17 cellular contexts compared by ENCODE assay signal in genomic region chr2:1636791-1637415, GRCh38.
"Had no signal": no experiment of that assay in that cellular context is flagged by ENCODE, and none has a peak within 500 bp of the region (broad histone marks: within the 10 kb centered on the region; RNA-seq: fewer than 3 reads in every experiment).

No MANE protein-coding gene starts in this region.

- H3K27ac ChIP-seq: spleen, testis, vagina had no signal

- H3K9me3 ChIP-seq: spleen, testis, vagina had no signal

- DNase-seq: activated CD4-positive, alpha-beta T cell treated with anti-CD3 and anti-CD28 coated beads, Interleukin-2, amount 10 ng/mL, durations not matched to agents 24 days and 14 days; activated CD8-positive, alpha-beta memory T cell treated with anti-CD3 and anti-CD28 coated beads, Interleukin-2, amount 10 ng/mL, durations not matched to agents 7 days and 5 days; activated CD8-positive, alpha-beta T cell treated with anti-CD3 and anti-CD28 coated beads for 36 hours; activated effector memory CD4-positive, alpha-beta T cell treated with anti-CD3 and anti-CD28 coated beads, Interleukin-2, amount 50 U/mL, for 16 hours; activated naive CD4-positive, alpha-beta T cell treated with anti-CD3 and anti-CD28 coated beads, Interleukin-2, amount 10 ng/mL, durations not matched to agents 7 days and 5 days; activated T-cell treated with anti-CD3 and anti-CD28 coated beads for 4 hours; amygdala; effector CD4-positive, alpha-beta T cell; erythroblast; hypothalamus; nucleus accumbens; spleen; stimulated activated CD4-positive, alpha-beta T cell treated with anti-CD3 and anti-CD28 coated beads, Interleukin-4, amount 100 ng/mL, for 1 hour; testis; trophoblast cell had no signal

- H3K4me3 ChIP-seq: spleen, testis, vagina had no signal

- ATAC-seq: activated CD4-positive, CD25-positive, alpha-beta regulatory T cell treated with anti-CD3 and anti-CD28 coated beads, Interleukin-2, amount 50 U/mL, for 24 hours; activated CD8-positive, alpha-beta memory T cell treated with anti-CD3 and anti-CD28 coated beads, Interleukin-2, amount 10 ng/mL, durations not matched to agents 7 days and 5 days; activated CD8-positive, alpha-beta T cell treated with anti-CD3 and anti-CD28 coated beads for 36 hours had no signal

- H3K27me3 ChIP-seq: spleen, testis, vagina had no signal

- H3K4me1 ChIP-seq: testis, vagina had no signal
